In genomic region chr1:6788946-6789345, GRCh38 we compare ENCODE assay signal across 1 cellular context.
TF ChIP-seq lines count a peak whose summit lies in the region.

No MANE protein-coding gene starts in this region.

TF ChIP-seq in HepG2, 621 proteins besides CTCF, POLR2A, EP300 and RAD21 (continued from another document and continues in another):
- TF ChIP-seq HNF4A (CRISPR knock-in tag; IDR thresholded peaks at IDR 0.05) (peak; percentile 46; the same call in 1 of the 2 replicates), XBP1 (CRISPR knock-in tag; IDR thresholded peaks at IDR 0.05) (no peak), SP2 (CRISPR knock-in tag; IDR thresholded peaks at IDR 0.05) (no peak), CHD2 (IDR thresholded peaks at IDR 0.05; ENCODE audit: low read depth, low read length) (no peak), TFAP4 (IDR thresholded peaks at IDR 0.05; ENCODE audit: borderline replicate concordance, low read depth) (peak; percentile 32; the same call in 1 of the 2 replicates), RARA (CRISPR knock-in tag; IDR thresholded peaks at IDR 0.05) (peak; percentile 52; the same call in 1 of the 2 replicates), MED8 (CRISPR knock-in tag; IDR thresholded peaks at IDR 0.05; ENCODE audit: insufficient replicate concordance) (no peak), TFE3 (CRISPR knock-in tag; IDR thresholded peaks at IDR 0.05) (no peak), NR2C2 (CRISPR knock-in tag; IDR thresholded peaks at IDR 0.05; ENCODE audit: borderline replicate concordance) (no peak), ZNF33A (CRISPR knock-in tag; IDR thresholded peaks at IDR 0.05; ENCODE audit: borderline replicate concordance) (no peak), KAT2B (IDR thresholded peaks at IDR 0.05; ENCODE audit: borderline replicate concordance, low read depth, low read length) (no peak), ZNF280B (CRISPR knock-in tag; IDR thresholded peaks at IDR 0.05; ENCODE audit: borderline replicate concordance) (no peak), BORCS8-MEF2B (CRISPR knock-in tag; IDR thresholded peaks at IDR 0.05) (no peak), THAP11 (CRISPR knock-in tag; IDR thresholded peaks at IDR 0.05) (no peak), ZNF790 (CRISPR knock-in tag; IDR thresholded peaks at IDR 0.05; ENCODE audit: borderline replicate concordance) (no peak), GFI1 (CRISPR knock-in tag; IDR thresholded peaks at IDR 0.05; ENCODE audit: borderline replicate concordance) (no peak), ZBTB2 (CRISPR knock-in tag; IDR thresholded peaks at IDR 0.05; ENCODE audit: low read depth) (no peak), ZSCAN12 (CRISPR knock-in tag; IDR thresholded peaks at IDR 0.05) (no peak), SOX6 (IDR thresholded peaks at IDR 0.05) (no peak), SOX6 (CRISPR knock-in tag; IDR thresholded peaks at IDR 0.05) (no peak), SAP130 (CRISPR knock-in tag; IDR thresholded peaks at IDR 0.05; ENCODE audit: low read depth) (peak; percentile 43; the same call in 1 of the 2 replicates), HOXD1 (CRISPR knock-in tag; IDR thresholded peaks at IDR 0.05) (no peak), THYN1 (CRISPR knock-in tag; IDR thresholded peaks at IDR 0.05; ENCODE audit: borderline replicate concordance, low read depth) (no peak), ZNF7 (CRISPR knock-in tag; IDR thresholded peaks at IDR 0.05) (peak; percentile 85), ZBTB34 (CRISPR knock-in tag; IDR thresholded peaks at IDR 0.05) (no peak), MIXL1 (CRISPR knock-in tag; IDR thresholded peaks at IDR 0.05) (no peak), ARID2 (CRISPR knock-in tag; IDR thresholded peaks at IDR 0.05; ENCODE audit: borderline replicate concordance) (no peak), TRIM22 (IDR thresholded peaks at IDR 0.05) (no peak), ARNT2 (CRISPR knock-in tag; IDR thresholded peaks at IDR 0.05; ENCODE audit: low read depth) (no peak), ZNF143 (CRISPR knock-in tag; IDR thresholded peaks at IDR 0.05) (no peak), GATA4 (IDR thresholded peaks at IDR 0.05; ENCODE audit: borderline replicate concordance, low read depth) (no peak), ZNF619 (CRISPR knock-in tag; IDR thresholded peaks at IDR 0.05) (no peak), CCDC6 (CRISPR knock-in tag; IDR thresholded peaks at IDR 0.05) (no peak), ARID5B (CRISPR knock-in tag; IDR thresholded peaks at IDR 0.05) (peak; percentile 52; the same call in 1 of the 2 replicates), ZNF205 (CRISPR knock-in tag; IDR thresholded peaks at IDR 0.05) (no peak), ZNF644 (CRISPR knock-in tag; IDR thresholded peaks at IDR 0.05; ENCODE audit: low read depth) (peak; percentile 71; the same call in 1 of the 2 replicates), ZNF30 (CRISPR knock-in tag; IDR thresholded peaks at IDR 0.05) (no peak), ELF3 (CRISPR knock-in tag; IDR thresholded peaks at IDR 0.05) (0 out of 2 replicates have a peak, but pooled peaks have one; percentile 29), RCOR2 (CRISPR knock-in tag; IDR thresholded peaks at IDR 0.05) (0 out of 2 replicates have a peak, but pooled peaks have one; percentile 16)
- TF ChIP-seq, protein P1, sequence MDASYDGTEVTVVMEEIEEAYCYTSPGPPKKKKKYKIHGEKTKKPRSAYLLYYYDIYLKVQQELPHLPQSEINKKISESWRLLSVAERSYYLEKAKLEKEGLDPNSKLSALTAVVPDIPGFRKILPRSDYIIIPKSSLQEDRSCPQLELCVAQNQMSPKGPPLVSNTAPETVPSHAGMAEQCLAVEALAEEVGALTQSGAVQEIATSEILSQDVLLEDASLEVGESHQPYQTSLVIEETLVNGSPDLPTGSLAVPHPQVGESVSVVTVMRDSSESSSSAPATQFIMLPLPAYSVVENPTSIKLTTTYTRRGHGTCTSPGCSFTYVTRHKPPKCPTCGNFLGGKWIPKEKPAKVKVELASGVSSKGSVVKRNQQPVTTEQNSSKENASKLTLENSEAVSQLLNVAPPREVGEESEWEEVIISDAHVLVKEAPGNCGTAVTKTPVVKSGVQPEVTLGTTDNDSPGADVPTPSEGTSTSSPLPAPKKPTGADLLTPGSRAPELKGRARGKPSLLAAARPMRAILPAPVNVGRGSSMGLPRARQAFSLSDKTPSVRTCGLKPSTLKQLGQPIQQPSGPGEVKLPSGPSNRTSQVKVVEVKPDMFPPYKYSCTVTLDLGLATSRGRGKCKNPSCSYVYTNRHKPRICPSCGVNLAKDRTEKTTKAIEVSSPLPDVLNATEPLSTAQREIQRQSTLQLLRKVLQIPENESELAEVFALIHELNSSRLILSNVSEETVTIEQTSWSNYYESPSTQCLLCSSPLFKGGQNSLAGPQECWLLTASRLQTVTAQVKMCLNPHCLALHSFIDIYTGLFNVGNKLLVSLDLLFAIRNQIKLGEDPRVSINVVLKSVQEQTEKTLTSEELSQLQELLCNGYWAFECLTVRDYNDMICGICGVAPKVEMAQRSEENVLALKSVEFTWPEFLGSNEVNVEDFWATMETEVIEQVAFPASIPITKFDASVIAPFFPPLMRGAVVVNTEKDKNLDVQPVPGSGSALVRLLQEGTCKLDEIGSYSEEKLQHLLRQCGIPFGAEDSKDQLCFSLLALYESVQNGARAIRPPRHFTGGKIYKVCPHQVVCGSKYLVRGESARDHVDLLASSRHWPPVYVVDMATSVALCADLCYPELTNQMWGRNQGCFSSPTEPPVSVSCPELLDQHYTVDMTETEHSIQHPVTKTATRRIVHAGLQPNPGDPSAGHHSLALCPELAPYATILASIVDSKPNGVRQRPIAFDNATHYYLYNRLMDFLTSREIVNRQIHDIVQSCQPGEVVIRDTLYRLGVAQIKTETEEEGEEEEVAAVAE (CRISPR knock-in tag; IDR thresholded peaks at IDR 0.05; ENCODE audit: borderline replicate concordance), result no peak
- TF ChIP-seq, protein P2, sequence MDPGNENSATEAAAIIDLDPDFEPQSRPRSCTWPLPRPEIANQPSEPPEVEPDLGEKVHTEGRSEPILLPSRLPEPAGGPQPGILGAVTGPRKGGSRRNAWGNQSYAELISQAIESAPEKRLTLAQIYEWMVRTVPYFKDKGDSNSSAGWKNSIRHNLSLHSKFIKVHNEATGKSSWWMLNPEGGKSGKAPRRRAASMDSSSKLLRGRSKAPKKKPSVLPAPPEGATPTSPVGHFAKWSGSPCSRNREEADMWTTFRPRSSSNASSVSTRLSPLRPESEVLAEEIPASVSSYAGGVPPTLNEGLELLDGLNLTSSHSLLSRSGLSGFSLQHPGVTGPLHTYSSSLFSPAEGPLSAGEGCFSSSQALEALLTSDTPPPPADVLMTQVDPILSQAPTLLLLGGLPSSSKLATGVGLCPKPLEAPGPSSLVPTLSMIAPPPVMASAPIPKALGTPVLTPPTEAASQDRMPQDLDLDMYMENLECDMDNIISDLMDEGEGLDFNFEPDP (CRISPR knock-in tag; conservative IDR thresholded peaks at IDR 0.05), result no peak
- TF ChIP-seq, protein P3, sequence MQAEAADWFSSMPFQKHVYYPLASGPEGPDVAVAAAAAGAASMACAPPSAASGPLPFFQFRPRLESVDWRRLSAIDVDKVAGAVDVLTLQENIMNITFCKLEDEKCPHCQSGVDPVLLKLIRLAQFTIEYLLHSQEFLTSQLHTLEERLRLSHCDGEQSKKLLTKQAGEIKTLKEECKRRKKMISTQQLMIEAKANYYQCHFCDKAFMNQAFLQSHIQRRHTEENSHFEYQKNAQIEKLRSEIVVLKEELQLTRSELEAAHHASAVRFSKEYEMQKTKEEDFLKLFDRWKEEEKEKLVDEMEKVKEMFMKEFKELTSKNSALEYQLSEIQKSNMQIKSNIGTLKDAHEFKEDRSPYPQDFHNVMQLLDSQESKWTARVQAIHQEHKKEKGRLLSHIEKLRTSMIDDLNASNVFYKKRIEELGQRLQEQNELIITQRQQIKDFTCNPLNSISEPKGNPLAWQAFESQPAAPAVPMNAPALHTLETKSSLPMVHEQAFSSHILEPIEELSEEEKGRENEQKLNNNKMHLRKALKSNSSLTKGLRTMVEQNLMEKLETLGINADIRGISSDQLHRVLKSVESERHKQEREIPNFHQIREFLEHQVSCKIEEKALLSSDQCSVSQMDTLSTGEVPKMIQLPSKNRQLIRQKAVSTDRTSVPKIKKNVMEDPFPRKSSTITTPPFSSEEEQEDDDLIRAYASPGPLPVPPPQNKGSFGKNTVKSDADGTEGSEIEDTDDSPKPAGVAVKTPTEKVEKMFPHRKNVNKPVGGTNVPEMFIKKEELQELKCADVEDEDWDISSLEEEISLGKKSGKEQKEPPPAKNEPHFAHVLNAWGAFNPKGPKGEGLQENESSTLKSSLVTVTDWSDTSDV (CRISPR knock-in tag; IDR thresholded peaks at IDR 0.05), result no peak
